ENCODE assay signal across 19 cellular contexts in the genomic region with DNA sequence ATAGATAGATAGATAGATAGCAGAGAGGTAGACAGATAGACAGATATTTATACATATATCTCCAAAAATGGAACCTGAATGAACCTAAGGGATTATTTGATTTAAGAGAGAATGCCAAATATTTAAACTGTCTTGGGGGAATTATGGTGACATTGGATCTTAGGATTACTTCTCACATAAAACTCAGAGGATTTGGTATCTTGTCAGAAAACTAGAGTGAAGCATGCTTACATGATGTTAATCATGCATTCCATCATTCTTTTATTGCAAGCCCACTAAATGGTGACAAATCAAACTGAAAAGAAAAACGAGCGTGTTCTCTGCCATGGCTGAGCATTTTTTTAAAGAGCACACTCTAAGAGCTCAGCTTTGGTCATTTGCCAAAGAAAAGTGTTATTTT.
DNase-seq lines count a peak whose midpoint lies in the region; ATAC-seq, FAIRE-seq and TF ChIP-seq lines count a peak whose summit lies in the region.
"Had no signal": no experiment of that assay in that cellular context is flagged by ENCODE, and none has a peak within 500 bp of the region (broad histone marks: within the 10 kb centered on the region; RNA-seq: fewer than 3 reads in every experiment).

No MANE protein-coding gene starts in this region.

- H3K4me3 ChIP-seq in OCI-LY1 (ENCODE audit: low read depth, low read length, poor library complexity, severe bottlenecking) (no peak overlapping the region), dorsolateral prefrontal cortex (peak overlapping the region in 9 of 59 donors; percentile 2 to 18 (median 7))
- H3K4me3 ChIP-seq: GM12878, GM23338 had no signal

- intact Hi-C loops in dorsolateral prefrontal cortex (cut with DNase I), result loop anchor here in 1 of 2 donors (10.0 kb wide), 1 partner anchor 70 kb away; no protein-coding TSS in a partner anchor

- no peaks in the 10 kb centered on the region for H3K36me3 ChIP-seq in OCI-LY1 (ENCODE audit: insufficient read depth, low read length)

- H3K79me2 ChIP-seq in OCI-LY1 (ENCODE audit: insufficient read depth, low read length), result no peaks in the 10 kb centered on the region

- H4K20me1 ChIP-seq in OCI-LY1 (ENCODE audit: insufficient read depth, low read length), result no peaks in the 10 kb centered on the region

- H2AFZ ChIP-seq in OCI-LY1 (ENCODE audit: low read length), result peak overlapping the region; percentile 39; the same call in 1 of the 2 replicates
- H2AFZ ChIP-seq: GM23338 had no signal

- no peaks in the 10 kb centered on the region for H3F3A ChIP-seq in OCI-LY1 (ENCODE audit: insufficient read depth, low read length)

- H3K27ac ChIP-seq in OCI-LY1 (ENCODE audit: low read depth, low read length, poor library complexity, severe bottlenecking) (no peak overlapping the region), dorsolateral prefrontal cortex (peak overlapping the region in 54 of 59 donors; percentile 5 to 100 (median 79)), substantia nigra (ENCODE audit: low read depth, low read length, poor library complexity, severe bottlenecking) (peak overlapping the region; percentile 65)

- no peak for TF ChIP-seq CTCF in D721Med (IDR thresholded peaks at IDR 0.05; ENCODE audit: insufficient read depth, missing control alignments)
- TF ChIP-seq CTCF in OCI-LY1 (IDR thresholded peaks at IDR 0.05; ENCODE audit: low read length), result no peak
- TF ChIP-seq CTCF in dorsolateral prefrontal cortex (IDR thresholded peaks at IDR 0.05 in 54 of 56, conservative IDR thresholded peaks at IDR 0.05 in 2 of 56; ENCODE audit: low read depth in 1 of 56, partially characterized antibody in 56 of 56), result no peak

- ATAC-seq in GM21381 (IDR thresholded peaks at IDR 0.05; ENCODE audit: unreplicated experiment) (no peak), HG02571 (IDR thresholded peaks at IDR 0.05; ENCODE audit: unreplicated experiment) (no peak), HG02870 (IDR thresholded peaks at IDR 0.05; ENCODE audit: unreplicated experiment) (no peak)
- ATAC-seq: CD8-positive, alpha-beta T cell; GM12878; GM23338; HCT116 had no signal

- no peaks in the 10 kb centered on the region for H3K9me2 ChIP-seq in OCI-LY1 (ENCODE audit: low read depth, low read length)

- H3K9ac ChIP-seq in OCI-LY1 (ENCODE audit: low read length), result no peak overlapping the region

- peaks cover 10% of the 10 kb centered on the region for H3K9me3 ChIP-seq in OCI-LY1 (ENCODE audit: low read length)

- peaks cover 45% of the 10 kb centered on the region for H3K4me1 ChIP-seq in OCI-LY1 (ENCODE audit: insufficient read depth, low read length, severe bottlenecking)

- peak; percentile 29 for FAIRE-seq in D721Med (lab: Jason Lieb, UNC)
- FAIRE-seq: G401.6, GM12878, GM19239 had no signal

- H3K27me3 ChIP-seq in OCI-LY1 (ENCODE audit: insufficient read depth, low read length), result no peaks in the 10 kb centered on the region
- no peaks in the 10 kb centered on the region for H3K27me3 ChIP-seq in dorsolateral prefrontal cortex

- DNase-seq in D721Med (ENCODE audit: insufficient read length, low spot score) (no peak), dorsolateral prefrontal cortex (no peak), substantia nigra (lab: John Stamatoyannopoulos, UW) (no peak)
- DNase-seq: 8988T; C1 segment of cervical spinal cord; CD8-positive, alpha-beta T cell; DMS153; DND-41; H9; HFFc6 had no signal

- no peak overlapping the region for H3K4me2 ChIP-seq in OCI-LY1 (ENCODE audit: low read length)
- H3K4me2 ChIP-seq: GM23338 had no signal
